Comparison of ENCODE assay signal across 13 cellular contexts in the genomic region with DNA sequence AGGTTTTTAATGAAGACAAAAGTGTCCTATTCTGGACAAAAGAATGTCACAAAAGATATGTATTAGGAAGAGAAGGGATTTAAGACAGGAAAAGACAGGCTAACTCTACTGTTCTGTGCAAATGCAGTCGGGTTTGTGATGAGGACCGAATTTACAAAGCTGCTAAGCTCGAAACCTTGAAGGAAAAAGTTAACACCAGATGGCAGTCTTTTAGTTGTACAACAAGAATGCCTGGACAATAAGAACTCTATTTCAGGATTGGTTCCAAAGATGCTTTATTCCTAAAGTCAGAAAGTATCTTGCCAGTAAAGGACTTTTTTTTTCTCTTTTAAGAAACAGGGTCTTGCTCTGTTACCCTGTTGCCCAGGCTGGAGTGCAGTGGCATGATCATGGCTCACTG. TPM values are rescaled to one million over a fixed set of nuclear protein-coding genes. Genes with fewer than 3 reads are reported as not detected.
DNase-seq lines count a peak whose midpoint lies in the region; ATAC-seq and TF ChIP-seq lines count a peak whose summit lies in the region.
"Had no signal": no experiment of that assay in that cellular context is flagged by ENCODE, and none has a peak within 500 bp of the region (broad histone marks: within the 10 kb centered on the region; RNA-seq: fewer than 3 reads in every experiment).

No MANE protein-coding gene starts in this region.

- H2BK12ac ChIP-seq in mesenchymal stem cell (ENCODE audit: low read length in 2 of 2): no peak overlapping the region

- no peak overlapping the region for H4K8ac ChIP-seq in mesenchymal stem cell (ENCODE audit: low read length)

- no peak overlapping the region for H3K4ac ChIP-seq in mesenchymal stem cell (ENCODE audit: low read depth in 1 of 2, low read length in 2 of 2)

- no peak overlapping the region for H3K27ac ChIP-seq in mesenchymal stem cell (ENCODE audit: low read length, poor library complexity, severe bottlenecking)
- no peak overlapping the region for H3K27ac ChIP-seq in naive thymus-derived CD4-positive, alpha-beta T cell (ENCODE audit: low read depth, low read length)

- no peaks in the 10 kb centered on the region for H3K4me1 ChIP-seq in mesenchymal stem cell (ENCODE audit: control insufficient read depth, insufficient read depth, low read depth, low read length)
- no peaks in the 10 kb centered on the region for H3K4me1 ChIP-seq in naive thymus-derived CD4-positive, alpha-beta T cell (ENCODE audit: control insufficient read depth in 2 of 2, insufficient read depth in 2 of 2, low read length in 2 of 2)

- H2BK120ac ChIP-seq in mesenchymal stem cell (ENCODE audit: low read depth, low read length): no peak overlapping the region

- no peaks in the 10 kb centered on the region for H3K36me3 Mint-ChIP-seq in naive thymus-derived CD4-positive, alpha-beta T cell
- H3K36me3 Mint-ChIP-seq: stimulated activated naive B cell treated with anti-CD40 and anti-IgM and Interleukin-4, amounts not matched to agents 10 μg/mL and 1 μg/mL and 100 μg/mL, for 72 hours had no signal

- H3K9me3 Mint-ChIP-seq in naive thymus-derived CD4-positive, alpha-beta T cell: peaks cover 0 to 5% (median 0%) of the 10 kb centered on the region in 11 donors

- H4K91ac ChIP-seq in mesenchymal stem cell (ENCODE audit: low read length): no peak overlapping the region

- no peaks in the 10 kb centered on the region for H3K36me3 ChIP-seq in mesenchymal stem cell (ENCODE audit: control insufficient read depth in 1 of 2, insufficient read depth in 2 of 2, low read depth in 1 of 2, low read length in 2 of 2)
- H3K36me3 ChIP-seq in naive thymus-derived CD4-positive, alpha-beta T cell (ENCODE audit: control insufficient read depth in 2 of 3, insufficient read depth in 3 of 3, low read length in 3 of 3): no peaks in the 10 kb centered on the region

- H2AK5ac ChIP-seq in mesenchymal stem cell (ENCODE audit: low read length, severe bottlenecking): no peak overlapping the region

- H3K79me1 ChIP-seq in mesenchymal stem cell (replicated peaks; ENCODE audit: low read length, poor library complexity, severe bottlenecking): no peaks in the 10 kb centered on the region

- ATAC-seq in GM18861 (IDR thresholded peaks at IDR 0.05; ENCODE audit: unreplicated experiment) (no peak), HG02870 (IDR thresholded peaks at IDR 0.05; ENCODE audit: unreplicated experiment) (no peak)
- no peak for ATAC-seq in naive thymus-derived CD4-positive, alpha-beta T cell
- ATAC-seq: right cardiac atrium; stimulated activated naive B cell treated with anti-CD40 and anti-IgM and Interleukin-4, amounts not matched to agents 10 μg/mL and 1 μg/mL and 100 μg/mL, for 72 hours had no signal

- 86% methylated on average over 3 of the region's 3 CpGs for WGBS in mesenchymal stem cell

- no peaks in the 10 kb centered on the region for H3K27me3 ChIP-seq in mesenchymal stem cell (ENCODE audit: control insufficient read depth in 1 of 2, insufficient read depth in 1 of 2, low read length in 2 of 2)
- no peaks in the 10 kb centered on the region for H3K27me3 ChIP-seq in naive thymus-derived CD4-positive, alpha-beta T cell (ENCODE audit: control insufficient read depth in 2 of 2, insufficient read depth in 2 of 2, low read length in 2 of 2)

- no peak overlapping the region for H3K27ac Mint-ChIP-seq in naive thymus-derived CD4-positive, alpha-beta T cell
- H3K27ac Mint-ChIP-seq: stimulated activated naive B cell treated with anti-CD40 and anti-IgM and Interleukin-4, amounts not matched to agents 10 μg/mL and 1 μg/mL and 100 μg/mL, for 72 hours had no signal

- no peak overlapping the region for H3K18ac ChIP-seq in mesenchymal stem cell (ENCODE audit: low read depth in 1 of 2, low read length in 2 of 2)

- CTCF ChIA-PET in naive thymus-derived CD4-positive, alpha-beta T cell (lab: Charles Lee): no interaction called here

- H3K4me2 ChIP-seq in mesenchymal stem cell (ENCODE audit: low read length, poor library complexity, severe bottlenecking): no peak overlapping the region

- intact Hi-C loops in naive thymus-derived CD4-positive, alpha-beta T cell (cut with micrococcal nuclease): no loop called here

- POLR2A ChIA-PET in naive thymus-derived CD4-positive, alpha-beta T cell (lab: Charles Lee): no interaction called here

- DNase-seq in DMS114 treated with DMSO at 0.1 percent for 48 hours (lab: John Stamatoyannopoulos, UW; ENCODE audit: unreplicated experiment) (peak; percentile 2), Kasumi-1 (lab: John Stamatoyannopoulos, UW) (peak; percentile 38 to 49), astrocyte of the spinal cord (ENCODE audit: low read depth, low spot score) (peak; percentile 34), mesenchymal stem cell (peak; percentile 29), NCI-H2227 (lab: John Stamatoyannopoulos, UW; ENCODE audit: unreplicated experiment) (no peak)
- DNase-seq in naive thymus-derived CD4-positive, alpha-beta T cell: no peak
- DNase-seq: glutamatergic neuron; KG1; right cardiac atrium; stimulated activated naive B cell treated with anti-CD40 and anti-IgM and Interleukin-4, amounts not matched to agents 10 μg/mL and 1 μg/mL and 100 μg/mL, for 72 hours; T-helper 2 cell had no signal

- in situ Hi-C loops in astrocyte of the spinal cord (cut with HindIII; ENCODE audit: low sequenced_read_pairs): no loop called here

- no peaks in the 10 kb centered on the region for H3K4me1 Mint-ChIP-seq in naive thymus-derived CD4-positive, alpha-beta T cell
- H3K4me1 Mint-ChIP-seq: stimulated activated naive B cell treated with anti-CD40 and anti-IgM and Interleukin-4, amounts not matched to agents 10 μg/mL and 1 μg/mL and 100 μg/mL, for 72 hours had no signal

- no peaks in the 10 kb centered on the region for H3K9me3 ChIP-seq in mesenchymal stem cell (ENCODE audit: control insufficient read depth, low read length)
- no peaks in the 10 kb centered on the region for H3K9me3 ChIP-seq in naive thymus-derived CD4-positive, alpha-beta T cell (ENCODE audit: control insufficient read depth in 2 of 3, low read length in 3 of 3)

- no peak overlapping the region for H3K9ac ChIP-seq in mesenchymal stem cell (ENCODE audit: low read length)

- H3K14ac ChIP-seq in mesenchymal stem cell (ENCODE audit: low read length in 2 of 2): no peak overlapping the region

- no peak overlapping the region for H2BK5ac ChIP-seq in mesenchymal stem cell (ENCODE audit: low read depth, low read length, poor library complexity, severe bottlenecking)

- no peak overlapping the region for H3K23ac ChIP-seq in mesenchymal stem cell (ENCODE audit: low read length in 2 of 2)

- H3K4me3 ChIP-seq in astrocyte of the spinal cord (ENCODE audit: low read depth, low read length) (no peak overlapping the region), mesenchymal stem cell (ENCODE audit: insufficient read depth in 1 of 2, low read depth in 1 of 2, low read length in 2 of 2) (no peak overlapping the region)
- no peak overlapping the region for H3K4me3 ChIP-seq in naive thymus-derived CD4-positive, alpha-beta T cell (ENCODE audit: low read length)

- H3K4me3 Mint-ChIP-seq in naive thymus-derived CD4-positive, alpha-beta T cell: no peak overlapping the region
- H3K4me3 Mint-ChIP-seq: stimulated activated naive B cell treated with anti-CD40 and anti-IgM and Interleukin-4, amounts not matched to agents 10 μg/mL and 1 μg/mL and 100 μg/mL, for 72 hours had no signal

- TF ChIP-seq CTCF in astrocyte of the spinal cord (IDR thresholded peaks at IDR 0.05; ENCODE audit: low read depth, low read length): peak; percentile 34

- H2BK15ac ChIP-seq in mesenchymal stem cell (ENCODE audit: low read depth, poor library complexity, severe bottlenecking): no peak overlapping the region

- no peak overlapping the region for H2AFZ ChIP-seq in mesenchymal stem cell (ENCODE audit: low read depth, low read length)

- peaks cover 0 to 3% (median 0%) of the 10 kb centered on the region in 5 donors for H3K27me3 Mint-ChIP-seq in naive thymus-derived CD4-positive, alpha-beta T cell
- H3K27me3 Mint-ChIP-seq: stimulated activated naive B cell treated with anti-CD40 and anti-IgM and Interleukin-4, amounts not matched to agents 10 μg/mL and 1 μg/mL and 100 μg/mL, for 72 hours had no signal

RNA-seq across cellular contexts. Expression of a gene that starts 51.1 kb away (rescaled TPM):
- 0.07 TPM for polyA plus RNA-seq in mesenchymal stem cell (2013, experiment 1 of 2)
- 0.08 TPM for polyA plus RNA-seq in mesenchymal stem cell (2013, experiment 2 of 2)
- total RNA-seq in naive thymus-derived CD4-positive, alpha-beta T cell: not detected
- polyA plus RNA-seq in naive thymus-derived CD4-positive, alpha-beta T cell: not detected

Comparison
In these comparisons a context has a peak if more than half of its experiments do, and no peak if none do; other contexts are left out.
1. DNase-seq: peak in DMS114 treated with DMSO at 0.1 percent for 48 hours (single experiment), Kasumi-1 (2 of 2), astrocyte of the spinal cord (single experiment) and mesenchymal stem cell (single experiment); none in NCI-H2227 (single experiment) and naive thymus-derived CD4-positive, alpha-beta T cell (0 of 9).